ENCODE assay signal across 17 cellular contexts in genomic region chr2:80105020-80105419, GRCh38.
"Had no signal": no experiment of that assay in that cellular context is flagged by ENCODE, and none has a peak within 500 bp of the region (broad histone marks: within the 10 kb centered on the region; RNA-seq: fewer than 3 reads in every experiment).

No MANE protein-coding gene starts in this region.

- DNase-seq: activated CD4-positive, alpha-beta T cell treated with anti-CD3 and anti-CD28 coated beads, Interleukin-2, amount 50 U/mL, for 1 hour; activated naive CD8-positive, alpha-beta T cell treated with anti-CD3 and anti-CD28 coated beads, Interleukin-2, amount 10 ng/mL, durations not matched to agents 7 days and 5 days; dermis blood vessel endothelial cell; effector memory CD8-positive, alpha-beta T cell; glutamatergic neuron; left ventricle myocardium inferior; mesendoderm; stimulated activated CD4-positive, alpha-beta T cell treated with anti-CD3 and anti-CD28 coated beads, Interleukin-15, amount 100 ng/mL, for 24 hours; stimulated activated CD4-positive, alpha-beta T cell treated with anti-CD3 and anti-CD28 coated beads, Interleukin-4, amount 100 ng/mL, for 24 hours; stimulated activated naive CD4-positive, alpha-beta T cell; substantia nigra; transverse colon had no signal

- H3K9me3 ChIP-seq: left ventricle myocardium inferior, right atrium auricular region, transverse colon had no signal

- H3K4me3 Mint-ChIP-seq: activated naive CD8-positive, alpha-beta T cell treated with anti-CD3 and anti-CD28 coated beads, Interleukin-2, amount 10 ng/mL, durations not matched to agents 7 days and 5 days; activated T-helper 1 cell treated with anti-CD3 and anti-CD28 coated beads, Interleukin-12 subunit alpha, Interleukin-12 subunit beta, Interleukin-2, Interleukin-4 antibody, amounts not matched to agents 30 ng/mL and 10 ng/mL and 1 ng/mL, durations not matched to agents 14 hours and 24 hours and 36 hours; effector memory CD8-positive, alpha-beta T cell; natural killer cell treated with Interleukin-12 subunit alpha and Interleukin-12 subunit beta and Interleukin-15 and Interleukin-18, amount 100 ng/mL, for 72 hours had no signal

- H3K36me3 ChIP-seq: left ventricle myocardium inferior, right atrium auricular region, transverse colon had no signal

- H3K4me1 ChIP-seq: left ventricle myocardium inferior, right atrium auricular region, transverse colon had no signal

- H3K27me3 Mint-ChIP-seq: activated naive CD8-positive, alpha-beta T cell treated with anti-CD3 and anti-CD28 coated beads, Interleukin-2, amount 10 ng/mL, durations not matched to agents 7 days and 5 days; effector memory CD8-positive, alpha-beta T cell; natural killer cell treated with Interleukin-12 subunit alpha and Interleukin-12 subunit beta and Interleukin-15 and Interleukin-18, amount 100 ng/mL, for 72 hours had no signal

- ATAC-seq: activated CD4-positive, CD25-positive, alpha-beta regulatory T cell treated with anti-CD3 and anti-CD28 coated beads, Interleukin-2, amount 50 U/mL, for 24 hours; effector memory CD8-positive, alpha-beta T cell; natural killer cell treated with Interleukin-12 subunit alpha and Interleukin-12 subunit beta and Interleukin-15 and Interleukin-18, amount 100 ng/mL, for 72 hours had no signal

- H3K27ac Mint-ChIP-seq: activated naive CD8-positive, alpha-beta T cell treated with anti-CD3 and anti-CD28 coated beads, Interleukin-2, amount 10 ng/mL, durations not matched to agents 7 days and 5 days; activated T-helper 1 cell treated with anti-CD3 and anti-CD28 coated beads, Interleukin-12 subunit alpha, Interleukin-12 subunit beta, Interleukin-2, Interleukin-4 antibody, amounts not matched to agents 30 ng/mL and 10 ng/mL and 1 ng/mL, durations not matched to agents 14 hours and 24 hours and 36 hours; effector memory CD8-positive, alpha-beta T cell; natural killer cell treated with Interleukin-12 subunit alpha and Interleukin-12 subunit beta and Interleukin-15 and Interleukin-18, amount 100 ng/mL, for 72 hours had no signal

- H3K36me3 Mint-ChIP-seq: activated naive CD8-positive, alpha-beta T cell treated with anti-CD3 and anti-CD28 coated beads, Interleukin-2, amount 10 ng/mL, durations not matched to agents 7 days and 5 days; natural killer cell treated with Interleukin-12 subunit alpha and Interleukin-12 subunit beta and Interleukin-15 and Interleukin-18, amount 100 ng/mL, for 72 hours had no signal

- H3K27me3 ChIP-seq: right atrium auricular region, transverse colon had no signal

- H3K4me1 Mint-ChIP-seq: activated naive CD8-positive, alpha-beta T cell treated with anti-CD3 and anti-CD28 coated beads, Interleukin-2, amount 10 ng/mL, durations not matched to agents 7 days and 5 days had no signal

- H3K4me3 ChIP-seq: left ventricle myocardium inferior, right atrium auricular region, skin epidermis, transverse colon had no signal

- H3K27ac ChIP-seq: left ventricle myocardium inferior, right atrium auricular region, skin epidermis, transverse colon had no signal
